In genomic region chr1:206716519-206717236, GRCh38 we compare ENCODE assay signal across 9 cellular contexts. TPM values are rescaled to one million over a fixed set of nuclear protein-coding genes. Genes with fewer than 3 reads are reported as not detected.
A peak's percentile ranks its signal among the peaks of the same experiment; 100 is the strongest.
DNase-seq lines count a peak whose midpoint lies in the region; ATAC-seq and TF ChIP-seq lines count a peak whose summit lies in the region.
"Had no signal": no experiment of that assay in that cellular context is flagged by ENCODE, and none has a peak within 500 bp of the region (broad histone marks: within the 10 kb centered on the region; RNA-seq: fewer than 3 reads in every experiment).

No MANE protein-coding gene starts in this region.

- H3K9me3 Mint-ChIP-seq in activated naive CD8-positive, alpha-beta T cell treated with anti-CD3 and anti-CD28 coated beads, Interleukin-2, amount 10 ng/mL, durations not matched to agents 7 days and 5 days, result no peaks in the 10 kb centered on the region
- H3K9me3 Mint-ChIP-seq in osteocyte (ENCODE audit: unreplicated experiment), result no peaks in the 10 kb centered on the region

- no peaks in the 10 kb centered on the region for H3K27me3 Mint-ChIP-seq in activated naive CD8-positive, alpha-beta T cell treated with anti-CD3 and anti-CD28 coated beads, Interleukin-2, amount 10 ng/mL, durations not matched to agents 7 days and 5 days
- no peaks in the 10 kb centered on the region for H3K27me3 Mint-ChIP-seq in osteocyte (ENCODE audit: unreplicated experiment)

- POLR2A ChIA-PET in activated naive CD8-positive, alpha-beta T cell treated with anti-CD3 and anti-CD28 coated beads, Interleukin-2, amount 10 ng/mL, durations not matched to agents 7 days and 5 days (lab: Charles Lee), result interaction anchor here (1.0 kb wide), 1 partner anchor 205 kb away, joined by 8 read pairs; the partner anchor contains the start of gene FCMR

- peaks cover 4% of the 10 kb centered on the region for H3K36me3 Mint-ChIP-seq in activated naive CD8-positive, alpha-beta T cell treated with anti-CD3 and anti-CD28 coated beads, Interleukin-2, amount 10 ng/mL, durations not matched to agents 7 days and 5 days
- no peaks in the 10 kb centered on the region for H3K36me3 Mint-ChIP-seq in osteocyte (ENCODE audit: unreplicated experiment)

- peak; percentile 7 for ATAC-seq in GM18502 (IDR thresholded peaks at IDR 0.05; ENCODE audit: poor library complexity, unreplicated experiment)
- peak; percentile 3 for ATAC-seq in HG03095 (IDR thresholded peaks at IDR 0.05; ENCODE audit: unreplicated experiment)
- peak; percentile 4 for ATAC-seq in activated naive CD8-positive, alpha-beta T cell treated with anti-CD3 and anti-CD28 coated beads, Interleukin-2, amount 10 ng/mL, durations not matched to agents 7 days and 5 days (ENCODE audit: low read depth)
- ATAC-seq in HG02798 (IDR thresholded peaks at IDR 0.05; ENCODE audit: poor library complexity, unreplicated experiment), result no peak
- ATAC-seq in HG02840 (IDR thresholded peaks at IDR 0.05; ENCODE audit: low FRiP score, unreplicated experiment), result no peak

- DNase-seq in activated naive CD8-positive, alpha-beta T cell treated with anti-CD3 and anti-CD28 coated beads, Interleukin-2, amount 10 ng/mL, durations not matched to agents 7 days and 5 days, result peak; percentile 24
- no peak for DNase-seq in osteocyte (ENCODE audit: extremely low spot score, unreplicated experiment)
- DNase-seq in NCI-H2227 treated with DMSO at 0.1 percent for 48 hours (lab: John Stamatoyannopoulos, UW), result no peak

- peak overlapping the region; percentile 69 for H3K4me3 Mint-ChIP-seq in activated naive CD8-positive, alpha-beta T cell treated with anti-CD3 and anti-CD28 coated beads, Interleukin-2, amount 10 ng/mL, durations not matched to agents 7 days and 5 days
- H3K4me3 Mint-ChIP-seq in osteocyte (ENCODE audit: unreplicated experiment), result no peak overlapping the region

- H3K27ac Mint-ChIP-seq in activated naive CD8-positive, alpha-beta T cell treated with anti-CD3 and anti-CD28 coated beads, Interleukin-2, amount 10 ng/mL, durations not matched to agents 7 days and 5 days, result peak overlapping the region; percentile 84
- H3K27ac Mint-ChIP-seq in osteocyte (ENCODE audit: unreplicated experiment), result peak overlapping the region; percentile 15

- H3K4me1 Mint-ChIP-seq in activated naive CD8-positive, alpha-beta T cell treated with anti-CD3 and anti-CD28 coated beads, Interleukin-2, amount 10 ng/mL, durations not matched to agents 7 days and 5 days, result peaks cover 67% of the 10 kb centered on the region
- H3K4me1 Mint-ChIP-seq in osteocyte (ENCODE audit: unreplicated experiment), result peaks cover 37% of the 10 kb centered on the region

- TF ChIP-seq CTCF in osteocyte (IDR thresholded peaks at IDR 0.05), result no peak

RNA-seq across cellular contexts. Expression of gene MAPKAPK2, which starts 32.0 kb away (rescaled TPM):
- 10 to 100 TPM; 72.6 to 74.9 TPM for total RNA-seq in activated naive CD8-positive, alpha-beta T cell treated with anti-CD3 and anti-CD28 coated beads, Interleukin-2, amount 10 ng/mL, durations not matched to agents 7 days and 5 days
- total RNA-seq in osteocyte, result 62.4 and 67.5 TPM in 2 replicates

RNA-seq across cellular contexts. Expression of gene IL19, which starts 53.9 kb away (rescaled TPM):
- total RNA-seq in activated naive CD8-positive, alpha-beta T cell treated with anti-CD3 and anti-CD28 coated beads, Interleukin-2, amount 10 ng/mL, durations not matched to agents 7 days and 5 days, result not detected
- not detected in 2 replicates for total RNA-seq in osteocyte
- total RNA-seq: lower leg skin, urinary bladder had no signal

RNA-seq across cellular contexts. Expression of gene IL10, which starts 55.6 kb away (rescaled TPM):
- total RNA-seq in activated naive CD8-positive, alpha-beta T cell treated with anti-CD3 and anti-CD28 coated beads, Interleukin-2, amount 10 ng/mL, durations not matched to agents 7 days and 5 days, result under 1 TPM in 1 of 2 experiments, not detected in 1; 0.17 TPM
- not detected in 2 replicates for total RNA-seq in osteocyte

Comparison
In these comparisons a context has a peak if more than half of its experiments do, and no peak if none do; other contexts are left out.
1. ATAC-seq: peak in GM18502 (single experiment), HG03095 (single experiment) and activated naive CD8-positive, alpha-beta T cell treated with anti-CD3 and anti-CD28 coated beads, Interleukin-2, amount 10 ng/mL, durations not matched to agents 7 days and 5 days (single experiment); none in HG02798 (single experiment) and HG02840 (single experiment).